ENCODE assay signal across 22 cellular contexts in the genomic region with DNA sequence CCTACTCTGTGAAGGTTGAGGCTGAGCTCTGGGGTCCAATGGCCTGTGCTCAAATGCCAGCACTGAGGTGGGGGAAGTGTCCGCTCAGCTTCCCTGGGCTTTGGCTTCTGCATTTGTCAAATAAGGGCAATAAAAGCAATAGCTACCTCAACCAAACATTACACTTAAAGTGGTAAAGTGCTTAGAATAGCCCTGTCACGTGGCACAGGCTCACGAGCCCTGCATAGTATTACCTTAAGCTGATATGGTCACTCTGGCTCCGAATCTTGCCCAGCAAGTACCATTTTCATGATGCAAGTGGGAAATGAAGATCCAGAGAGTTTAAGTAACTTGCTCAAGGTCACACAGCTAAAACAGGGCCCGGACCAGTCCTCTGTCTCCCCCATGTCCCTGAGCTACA.
"Had no signal": no experiment of that assay in that cellular context is flagged by ENCODE, and none has a peak within 500 bp of the region (broad histone marks: within the 10 kb centered on the region; RNA-seq: fewer than 3 reads in every experiment).

No MANE protein-coding gene starts in this region.

- H3K27ac ChIP-seq: heart right ventricle, left ventricle myocardium inferior, neutrophil, ovary, right atrium auricular region, right lobe of liver, tibial nerve, upper lobe of right lung had no signal

- H3K4me2 ChIP-seq: smooth muscle cell had no signal

- DNase-seq: heart right ventricle; hippocampal formation; kidney glomerular epithelial cell; left cardiac atrium; left ventricle myocardium inferior; midbrain; naive thymus-derived CD8-positive, alpha-beta T cell; occipital lobe; ovary; right lobe of liver; stimulated activated CD4-positive, alpha-beta T cell treated with anti-CD3 and anti-CD28 coated beads, Interleukin-1b, Interleukin-23, amount 100 ng/mL, for 48 hours; stimulated activated CD4-positive, alpha-beta T cell treated with anti-CD3 and anti-CD28 coated beads, Interleukin-2, amount 100 ng/mL, for 48 hours; stimulated activated CD4-positive, alpha-beta T cell treated with anti-CD3 and anti-CD28 coated beads, Interleukin-4, amount 100 ng/mL, for 4 hours; stimulated activated CD8-positive, alpha-beta memory T cell treated with anti-CD3 and anti-CD28 coated beads, Interleukin-4, amount 100 ng/mL, for 48 hours; substantia nigra; upper lobe of right lung had no signal

- H3K27me3 ChIP-seq: neutrophil, ovary, right atrium auricular region, right lobe of liver, tibial nerve, upper lobe of right lung had no signal

- H3K4me1 ChIP-seq: right lobe of liver, upper lobe of right lung had no signal

- H3K36me3 ChIP-seq: heart right ventricle, left ventricle myocardium inferior, neutrophil, ovary, right atrium auricular region, right lobe of liver, tibial nerve, upper lobe of right lung had no signal

- H3K9me3 ChIP-seq: heart right ventricle, left ventricle myocardium inferior, neutrophil, ovary, right atrium auricular region, right lobe of liver, tibial nerve, upper lobe of right lung had no signal

- H3K4me3 ChIP-seq: heart right ventricle, left ventricle myocardium inferior, lung, ovary, right atrium auricular region, right lobe of liver, smooth muscle cell, tibial nerve, upper lobe of right lung had no signal

- ATAC-seq: heart right ventricle; left cardiac atrium; naive thymus-derived CD8-positive, alpha-beta T cell; stimulated activated memory B cell treated with anti-CD40 and anti-IgM and Interleukin-4, amounts not matched to agents 10 μg/mL and 1 μg/mL and 100 μg/mL, for 72 hours; upper lobe of right lung had no signal
